In the genomic region with DNA sequence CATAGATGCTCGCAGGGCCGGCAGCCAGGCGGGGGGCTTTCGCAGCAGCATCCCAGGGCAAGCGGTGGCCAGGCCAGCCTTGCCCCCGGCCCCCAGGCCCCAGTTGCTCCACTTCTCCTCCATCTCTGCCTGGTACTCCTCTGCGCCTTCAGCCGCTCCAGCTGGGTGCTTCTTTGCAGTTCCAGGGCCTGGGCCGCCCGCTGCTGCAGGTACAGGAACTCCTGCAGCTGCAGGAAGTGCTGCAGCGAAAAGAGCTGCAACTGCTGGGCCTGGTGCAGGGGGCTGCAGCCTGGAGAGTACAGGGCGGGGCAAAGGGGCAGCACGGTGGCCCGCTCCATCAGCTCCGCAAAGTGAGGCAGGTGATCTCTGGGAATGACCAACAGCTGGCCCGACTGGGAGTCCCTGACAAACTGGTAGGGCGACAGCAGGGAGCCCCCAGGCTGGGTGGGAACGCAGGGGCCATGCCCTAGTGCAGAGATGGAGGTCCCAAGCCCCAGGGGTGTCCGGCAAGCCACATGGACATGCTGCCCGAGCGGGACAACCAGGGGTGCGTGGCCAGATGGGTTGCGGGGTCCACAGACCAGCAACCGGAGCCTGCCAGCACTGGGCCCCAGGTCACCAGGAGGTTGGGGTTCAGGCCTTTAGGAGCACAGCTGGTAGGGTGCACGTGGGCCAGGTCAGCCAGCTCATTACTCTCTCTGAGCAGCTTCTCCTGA, we compare ENCODE assay signal across 14 cellular contexts.
DNase-seq lines count a peak whose midpoint lies in the region; ATAC-seq lines count a peak whose summit lies in the region.
"Had no signal": no experiment of that assay in that cellular context is flagged by ENCODE, and none has a peak within 500 bp of the region (broad histone marks: within the 10 kb centered on the region; RNA-seq: fewer than 3 reads in every experiment).

No MANE protein-coding gene starts in this region.

- no peak overlapping the region for H2AFZ ChIP-seq in neuronal stem cell (ENCODE audit: low read length)

- H4K91ac ChIP-seq in neuronal stem cell (ENCODE audit: low read depth, low read length, poor library complexity), result no peak overlapping the region

- H3K27ac ChIP-seq in neuronal stem cell (replicated peaks; ENCODE audit: low read length), result no peak overlapping the region
- H3K27ac ChIP-seq: C4-2B had no signal

- ATAC-seq in stimulated activated naive CD8-positive, alpha-beta T cell treated with anti-CD3 and anti-CD28 coated beads, Interleukin-15, amount 100 ng/mL, for 72 hours, result peak; percentile 21
- ATAC-seq in stimulated activated naive CD8-positive, alpha-beta T cell treated with anti-CD3 and anti-CD28 coated beads, Interleukin-15, Interleukin-2, amounts not matched to agents 100 U/mL and 50 U/mL, for 24 hours, result no peak
- peak; percentile 12 for ATAC-seq in esophagus mucosa
- ATAC-seq in left colon, result no peak
- ATAC-seq in GM18511 (IDR thresholded peaks at IDR 0.05; ENCODE audit: unreplicated experiment), result no peak

- peak overlapping the region; percentile 44 for H3K23ac ChIP-seq in neuronal stem cell (ENCODE audit: low read depth, low read length, poor library complexity)

- no peaks in the 10 kb centered on the region for H3K9me3 Mint-ChIP-seq in stimulated activated naive CD8-positive, alpha-beta T cell treated with anti-CD3 and anti-CD28 coated beads, Interleukin-15, amount 100 ng/mL, for 72 hours
- H3K9me3 Mint-ChIP-seq: CD4-positive, alpha-beta T cell had no signal

- H3K4me1 Mint-ChIP-seq in stimulated activated naive CD8-positive, alpha-beta T cell treated with anti-CD3 and anti-CD28 coated beads, Interleukin-15, amount 100 ng/mL, for 72 hours, result peaks cover 4% of the 10 kb centered on the region

- DNase-seq in stimulated activated naive CD8-positive, alpha-beta T cell treated with anti-CD3 and anti-CD28 coated beads, Interleukin-15, amount 100 ng/mL, for 72 hours, result no peak
- DNase-seq in stimulated activated naive CD8-positive, alpha-beta T cell treated with anti-CD3 and anti-CD28 coated beads, Interleukin-15, Interleukin-2, amounts not matched to agents 100 U/mL and 50 U/mL, for 24 hours, result no peak
- DNase-seq in neuronal stem cell (ENCODE audit: low spot score) (no peak), GDM1 (lab: John Stamatoyannopoulos, UW) (no peak), left colon (no peak)
- DNase-seq: ACHN; CD4-positive, alpha-beta T cell; DMS153; GF-D8; GOT3 had no signal

- no peak overlapping the region for H2BK15ac ChIP-seq in neuronal stem cell (ENCODE audit: low read length)

- no peak overlapping the region for H3K9ac ChIP-seq in neuronal stem cell (ENCODE audit: low read depth, low read length, poor library complexity)

- no peak overlapping the region for H3K27ac Mint-ChIP-seq in stimulated activated naive CD8-positive, alpha-beta T cell treated with anti-CD3 and anti-CD28 coated beads, Interleukin-15, amount 100 ng/mL, for 72 hours
- H3K27ac Mint-ChIP-seq: CD4-positive, alpha-beta T cell had no signal

- peaks cover 28% of the 10 kb centered on the region for H3K27me3 Mint-ChIP-seq in stimulated activated naive CD8-positive, alpha-beta T cell treated with anti-CD3 and anti-CD28 coated beads, Interleukin-15, amount 100 ng/mL, for 72 hours

- H2AK5ac ChIP-seq in neuronal stem cell (ENCODE audit: low read depth, low read length), result peak overlapping the region; percentile 27

- intact Hi-C loops in left colon (cut with DNase I, micrococcal nuclease), result loop anchor here in 1 of 2 donors (10.0 kb wide), 1 partner anchor 210 kb away; no protein-coding TSS in a partner anchor

- no peak overlapping the region for H3K4me3 ChIP-seq in neuronal stem cell (ENCODE audit: low read length in 2 of 2)
- H3K4me3 ChIP-seq: HAP-1 had no signal

- no peak overlapping the region for H2BK120ac ChIP-seq in neuronal stem cell (ENCODE audit: low read depth, low read length)

- no peak overlapping the region for H4K8ac ChIP-seq in neuronal stem cell (ENCODE audit: low read depth, low read length)

- WGBS in neuronal stem cell (ENCODE audit: extremely low coverage in 2 of 2, insufficient read length in 2 of 2, insufficient replicate concordance in 1 of 2), 2 donors, result no CpG with 5 or more reads among the region's 25 CpGs

- no peak overlapping the region for H2BK5ac ChIP-seq in neuronal stem cell (ENCODE audit: low read length)

- no peak overlapping the region for H2BK12ac ChIP-seq in neuronal stem cell (ENCODE audit: low read length)

- H3K4ac ChIP-seq in neuronal stem cell (ENCODE audit: low read length), result no peak overlapping the region

- peaks cover 21 to 60% of the 10 kb centered on the region in 2 donors for H3K36me3 ChIP-seq in neuronal stem cell (replicated peaks in 1 of 2; ENCODE audit: control insufficient read depth in 2 of 2, insufficient read depth in 2 of 2, low read length in 2 of 2)

- H3K9me3 ChIP-seq in neuronal stem cell (replicated peaks in 1 of 2; ENCODE audit: control insufficient read depth in 2 of 2, insufficient read depth in 1 of 2, low read depth in 1 of 2, low read length in 2 of 2), result no peaks in the 10 kb centered on the region
- H3K9me3 ChIP-seq: HAP-1 had no signal

- H3K14ac ChIP-seq in neuronal stem cell (ENCODE audit: low read length), result no peak overlapping the region

- no peaks in the 10 kb centered on the region for H3K27me3 ChIP-seq in neuronal stem cell (ENCODE audit: control insufficient read depth in 3 of 3, insufficient read depth in 3 of 3, low read depth in 1 of 3, low read length in 3 of 3)

- peaks cover 0 to 16% of the 10 kb centered on the region in 2 donors for H3K4me1 ChIP-seq in neuronal stem cell (ENCODE audit: control insufficient read depth in 2 of 2, insufficient read depth in 1 of 2, low read depth in 1 of 2, low read length in 2 of 2)
- H3K4me1 ChIP-seq: HAP-1 had no signal

- no peak overlapping the region for H3K18ac ChIP-seq in neuronal stem cell (ENCODE audit: low read length)

- no peak overlapping the region for H3K4me2 ChIP-seq in neuronal stem cell (ENCODE audit: insufficient read depth, low read length, poor library complexity, severe bottlenecking)

- no peak overlapping the region for H3K4me3 Mint-ChIP-seq in stimulated activated naive CD8-positive, alpha-beta T cell treated with anti-CD3 and anti-CD28 coated beads, Interleukin-15, amount 100 ng/mL, for 72 hours
- H3K4me3 Mint-ChIP-seq: CD4-positive, alpha-beta T cell had no signal

- no peaks in the 10 kb centered on the region for H3K79me1 ChIP-seq in neuronal stem cell (ENCODE audit: low read depth, low read length)

Comparison
In these comparisons a context has a peak if more than half of its experiments do, and no peak if none do; other contexts are left out.
1. ATAC-seq: peak in stimulated activated naive CD8-positive, alpha-beta T cell treated with anti-CD3 and anti-CD28 coated beads, Interleukin-15, amount 100 ng/mL, for 72 hours (single experiment) and esophagus mucosa (single experiment); none in stimulated activated naive CD8-positive, alpha-beta T cell treated with anti-CD3 and anti-CD28 coated beads, Interleukin-15, Interleukin-2, amounts not matched to agents 100 U/mL and 50 U/mL, for 24 hours (single experiment), left colon (single experiment) and GM18511 (single experiment).